29 cellular contexts compared by ENCODE assay signal in the genomic region with DNA sequence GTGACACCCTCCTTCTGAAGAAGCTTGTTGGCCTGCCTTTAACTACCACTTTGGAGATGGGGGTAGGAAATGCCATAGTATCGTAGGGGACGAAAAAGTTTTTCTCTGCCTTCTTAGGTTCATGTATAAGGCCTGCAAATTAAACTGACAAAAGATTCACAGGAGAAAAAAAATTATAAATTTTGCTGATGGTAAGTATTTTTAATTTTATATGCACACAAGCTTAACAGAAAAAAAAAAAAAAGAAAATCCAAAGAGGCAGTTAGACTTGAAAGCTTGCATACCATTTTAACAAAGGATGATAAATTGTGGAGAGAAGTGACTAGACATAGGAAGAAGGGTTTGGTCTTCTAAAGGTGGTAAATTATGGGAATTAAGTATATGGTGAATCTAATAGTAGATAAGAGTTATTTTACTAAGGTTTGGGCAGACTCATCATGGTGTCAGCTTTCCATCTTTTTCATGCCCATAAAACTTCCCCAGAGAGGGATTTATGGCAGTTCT.
"Had no signal": no experiment of that assay in that cellular context is flagged by ENCODE, and none has a peak within 500 bp of the region (broad histone marks: within the 10 kb centered on the region; RNA-seq: fewer than 3 reads in every experiment).

No MANE protein-coding gene starts in this region.

- H3K36me3 ChIP-seq: colonic mucosa, neutrophil, upper lobe of left lung had no signal

- H3K9ac ChIP-seq: parathyroid adenoma had no signal

- H3K27ac ChIP-seq: colonic mucosa, esophagus muscularis mucosa, foreskin keratinocyte, gastroesophageal sphincter, heart left ventricle, hepatocyte, neutrophil, parathyroid adenoma, testis, tibial artery, upper lobe of left lung had no signal

- H2AFZ ChIP-seq: hepatocyte, parathyroid adenoma had no signal

- H3K79me2 ChIP-seq: parathyroid adenoma had no signal

- H3K27me3 ChIP-seq: colonic mucosa, esophagus muscularis mucosa, foreskin keratinocyte, gastroesophageal sphincter, heart left ventricle, hepatocyte, neutrophil, testis, tibial artery, upper lobe of left lung had no signal

- H3K4me2 ChIP-seq: hepatocyte, smooth muscle cell had no signal

- H3K4me1 ChIP-seq: colonic mucosa, foreskin keratinocyte, parathyroid adenoma, testis had no signal

- FAIRE-seq: endothelial cell of umbilical vein, kidney, urothelium cell line had no signal

- H3K9me3 ChIP-seq: colonic mucosa, esophagus muscularis mucosa, gastroesophageal sphincter, mucosa of descending colon, neutrophil, testis, tibial artery, upper lobe of left lung had no signal

- DNase-seq: colonic mucosa; dermis blood vessel endothelial cell; effector memory CD4-positive, alpha-beta T cell; foreskin keratinocyte; heart left ventricle; kidney; mucosa of descending colon; naive B cell; stimulated activated CD4-positive, alpha-beta T cell treated with anti-CD3 and anti-CD28 coated beads, Interleukin-12 subunit alpha, Interleukin-12 subunit beta, amount 100 ng/mL, for 4 hours; stimulated activated CD4-positive, alpha-beta T cell treated with anti-CD3 and anti-CD28 coated beads, Interleukin-1b, Interleukin-23, amount 100 ng/mL, for 48 hours; stimulated activated CD4-positive, alpha-beta T cell treated with anti-CD3 and anti-CD28 coated beads, Interleukin-4, amount 100 ng/mL, for 1 hour; stimulated activated naive CD8-positive, alpha-beta T cell treated with anti-CD3 and anti-CD28 coated beads, Interleukin-15, Interleukin-2, amounts not matched to agents 100 U/mL and 50 U/mL, for 24 hours; substantia nigra; testis; tibial artery; upper lobe of left lung had no signal

- ATAC-seq: foreskin keratinocyte; gastroesophageal sphincter; heart left ventricle; left lobe of liver; mucosa of descending colon; natural killer cell treated with Interleukin-12 subunit alpha and Interleukin-12 subunit beta and Interleukin-15 and Interleukin-18, amount 100 ng/mL, for 72 hours; sciatic nerve; stimulated activated effector memory CD8-positive, alpha-beta T cell treated with anti-CD3 and anti-CD28 coated beads, Interleukin-12 subunit alpha, Interleukin-12 subunit beta, amount 100 ng/mL, for 72 hours; stimulated activated naive CD8-positive, alpha-beta T cell treated with anti-CD3 and anti-CD28 coated beads, Interleukin-15, Interleukin-2, amounts not matched to agents 100 U/mL and 50 U/mL, for 24 hours had no signal

- H3K4me3 ChIP-seq: colonic mucosa, esophagus muscularis mucosa, gastroesophageal sphincter, heart left ventricle, hepatocyte, lung, mucosa of descending colon, smooth muscle cell, testis, tibial artery, upper lobe of left lung had no signal
